In the genomic region with DNA sequence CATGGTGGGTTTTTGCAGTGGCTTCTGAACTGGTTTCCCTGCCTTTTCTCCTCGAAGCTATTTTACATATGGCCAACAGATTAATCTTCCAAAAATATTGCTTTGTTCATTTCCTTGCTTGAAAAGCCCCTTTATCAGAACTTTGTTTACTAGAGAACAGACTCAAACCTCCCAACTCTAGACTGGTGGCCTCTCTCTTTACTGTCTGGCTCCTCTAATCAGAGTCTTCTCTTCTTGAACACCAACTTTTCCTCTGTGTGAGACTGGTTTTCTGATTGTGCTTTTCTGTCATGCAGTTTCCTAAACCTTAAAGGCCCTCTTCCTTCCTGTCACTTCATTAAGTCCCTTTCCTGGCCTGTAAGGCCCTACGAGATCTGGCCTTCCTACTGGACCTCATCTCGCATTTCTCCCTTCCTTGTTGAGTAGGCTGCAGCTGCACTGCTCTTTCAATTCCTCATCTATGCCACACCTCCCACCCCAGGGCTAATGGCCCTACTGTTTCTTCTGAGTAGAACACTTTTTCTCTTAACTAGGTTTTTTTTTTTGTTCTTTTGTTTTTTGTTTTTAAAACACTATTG, we compare ENCODE assay signal across 1 cellular context.
TF ChIP-seq lines count a peak whose summit lies in the region.

No MANE protein-coding gene starts in this region.

TF ChIP-seq in GM12878, 131 proteins besides CTCF, POLR2A, EP300 and RAD21:
- TF ChIP-seq IKZF1 (conservative IDR thresholded peaks at IDR 0.05) (peak; percentile 59; the same call in 1 of the 2 replicates), MXI1 (IDR thresholded peaks at IDR 0.05; ENCODE audit: low read depth, low read length) (no peak), ZNF384 (IDR thresholded peaks at IDR 0.05; ENCODE audit: borderline replicate concordance, low read depth, low read length) (peak; percentile 44; the same call in 1 of the 2 replicates), ZNF592 (IDR thresholded peaks at IDR 0.05) (no peak), NBN (IDR thresholded peaks at IDR 0.05) (peak; percentile 69; the same call in 1 of the 2 replicates), RUNX3 (IDR thresholded peaks at IDR 0.05; ENCODE audit: low read length) (peak; percentile 26; the same call in 1 of the 2 replicates), RELB (IDR thresholded peaks at IDR 0.05; ENCODE audit: low read depth) (peak; percentile 47; the same call in 1 of the 2 replicates), HDGF (IDR thresholded peaks at IDR 0.05) (peak; percentile 83), IRF4 (IDR thresholded peaks at IDR 0.05; ENCODE audit: low read depth, low read length) (peak; percentile 72), ZNF622 (IDR thresholded peaks at IDR 0.05) (no peak), TCF12 (IDR thresholded peaks at IDR 0.05; ENCODE audit: low read depth, low read length) (peak; percentile 81), KDM1A (IDR thresholded peaks at IDR 0.05; ENCODE audit: borderline replicate concordance) (no peak), YY1 (IDR thresholded peaks at IDR 0.05; ENCODE audit: low read depth, low read length) (0 out of 2 replicates have a peak, but pooled peaks have one; percentile 42), EED (IDR thresholded peaks at IDR 0.05; ENCODE audit: low read depth) (peak; percentile 58; the same call in 1 of the 2 replicates), SUPT20H (IDR thresholded peaks at IDR 0.05; ENCODE audit: borderline replicate concordance, control insufficient read depth, low read depth, low read length) (no peak), TCF7 (IDR thresholded peaks at IDR 0.05; ENCODE audit: borderline replicate concordance) (no peak), SPI1 (IDR thresholded peaks at IDR 0.05; ENCODE audit: borderline replicate concordance, insufficient read depth, low read depth, low read length) (peak; percentile 89), MTA2 (IDR thresholded peaks at IDR 0.05; ENCODE audit: low read depth) (peak; percentile 41; the same call in 1 of the 2 replicates), BACH1 (IDR thresholded peaks at IDR 0.05; ENCODE audit: borderline replicate concordance) (no peak), IKZF2 (IDR thresholded peaks at IDR 0.05) (peak; percentile 63 to 70; a peak in 2 of 4 replicates), GATAD2B (conservative IDR thresholded peaks at IDR 0.05; ENCODE audit: low read depth) (0 out of 2 replicates have a peak, but pooled peaks have one; percentile 53), KAT2A (conservative IDR thresholded peaks at IDR 0.05; ENCODE audit: control insufficient read depth, low read depth, low read length) (no peak), RCOR1 (conservative IDR thresholded peaks at IDR 0.05; ENCODE audit: low read depth, low read length) (0 out of 2 replicates have a peak, but pooled peaks have one; percentile 33), CHD2 (IDR thresholded peaks at IDR 0.05; ENCODE audit: borderline replicate concordance, low read depth, low read length) (0 out of 2 replicates have a peak, but pooled peaks have one; percentile 14), SIX5 (IDR thresholded peaks at IDR 0.05; ENCODE audit: low read depth, low read length, severe bottlenecking) (no peak), LARP7 (IDR thresholded peaks at IDR 0.05) (no peak), HSF1 (IDR thresholded peaks at IDR 0.05; ENCODE audit: low read depth, low read length) (no peak), BCL11A (IDR thresholded peaks at IDR 0.05; ENCODE audit: low read depth, low read length) (0 out of 2 replicates have a peak, but pooled peaks have one; percentile 5), ZNF24 (IDR thresholded peaks at IDR 0.05) (peak; percentile 87), ETV6 (conservative IDR thresholded peaks at IDR 0.05 in 1 of 2, IDR thresholded peaks at IDR 0.05 in 1 of 2; ENCODE audit: borderline replicate concordance in 1 of 2, low read depth in 1 of 2) (peak in 1 of 2 experiments; percentile 52; a peak in 1 of 4 replicates), TAF1 (IDR thresholded peaks at IDR 0.05; ENCODE audit: borderline replicate concordance, low read depth, low read length) (peak; percentile 39; the same call in 1 of the 2 replicates), MEF2A (IDR thresholded peaks at IDR 0.05; ENCODE audit: insufficient read depth, low read depth, low read length) (no peak), POU2F2 (IDR thresholded peaks at IDR 0.05; ENCODE audit: borderline replicate concordance, low read depth, low read length) (0 out of 3 replicates have a peak, but pooled peaks have one; percentile 29), POLR2AphosphoS5 (IDR thresholded peaks at IDR 0.05; ENCODE audit: low read length) (peak; percentile 71), FOXK2 (IDR thresholded peaks at IDR 0.05) (no peak)
- TF ChIP-seq, protein P1, sequence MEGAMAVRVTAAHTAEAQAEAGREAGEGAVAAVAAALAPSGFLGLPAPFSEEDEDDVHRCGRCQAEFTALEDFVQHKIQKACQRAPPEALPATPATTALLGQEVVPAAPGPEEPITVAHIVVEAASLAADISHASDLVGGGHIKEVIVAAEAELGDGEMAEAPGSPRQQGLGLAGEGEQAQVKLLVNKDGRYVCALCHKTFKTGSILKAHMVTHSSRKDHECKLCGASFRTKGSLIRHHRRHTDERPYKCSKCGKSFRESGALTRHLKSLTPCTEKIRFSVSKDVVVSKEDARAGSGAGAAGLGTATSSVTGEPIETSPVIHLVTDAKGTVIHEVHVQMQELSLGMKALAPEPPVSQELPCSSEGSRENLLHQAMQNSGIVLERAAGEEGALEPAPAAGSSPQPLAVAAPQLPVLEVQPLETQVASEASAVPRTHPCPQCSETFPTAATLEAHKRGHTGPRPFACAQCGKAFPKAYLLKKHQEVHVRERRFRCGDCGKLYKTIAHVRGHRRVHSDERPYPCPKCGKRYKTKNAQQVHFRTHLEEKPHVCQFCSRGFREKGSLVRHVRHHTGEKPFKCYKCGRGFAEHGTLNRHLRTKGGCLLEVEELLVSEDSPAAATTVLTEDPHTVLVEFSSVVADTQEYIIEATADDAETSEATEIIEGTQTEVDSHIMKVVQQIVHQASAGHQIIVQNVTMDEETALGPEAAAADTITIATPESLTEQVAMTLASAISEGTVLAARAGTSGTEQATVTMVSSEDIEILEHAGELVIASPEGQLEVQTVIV (IDR thresholded peaks at IDR 0.05; ENCODE audit: borderline replicate concordance, partially characterized antibody): no peak
- TF ChIP-seq, protein P2, sequence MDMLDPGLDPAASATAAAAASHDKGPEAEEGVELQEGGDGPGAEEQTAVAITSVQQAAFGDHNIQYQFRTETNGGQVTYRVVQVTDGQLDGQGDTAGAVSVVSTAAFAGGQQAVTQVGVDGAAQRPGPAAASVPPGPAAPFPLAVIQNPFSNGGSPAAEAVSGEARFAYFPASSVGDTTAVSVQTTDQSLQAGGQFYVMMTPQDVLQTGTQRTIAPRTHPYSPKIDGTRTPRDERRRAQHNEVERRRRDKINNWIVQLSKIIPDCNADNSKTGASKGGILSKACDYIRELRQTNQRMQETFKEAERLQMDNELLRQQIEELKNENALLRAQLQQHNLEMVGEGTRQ (IDR thresholded peaks at IDR 0.05; ENCODE audit: borderline replicate concordance, low read depth, low read length): no peak
- TF ChIP-seq, protein P3, sequence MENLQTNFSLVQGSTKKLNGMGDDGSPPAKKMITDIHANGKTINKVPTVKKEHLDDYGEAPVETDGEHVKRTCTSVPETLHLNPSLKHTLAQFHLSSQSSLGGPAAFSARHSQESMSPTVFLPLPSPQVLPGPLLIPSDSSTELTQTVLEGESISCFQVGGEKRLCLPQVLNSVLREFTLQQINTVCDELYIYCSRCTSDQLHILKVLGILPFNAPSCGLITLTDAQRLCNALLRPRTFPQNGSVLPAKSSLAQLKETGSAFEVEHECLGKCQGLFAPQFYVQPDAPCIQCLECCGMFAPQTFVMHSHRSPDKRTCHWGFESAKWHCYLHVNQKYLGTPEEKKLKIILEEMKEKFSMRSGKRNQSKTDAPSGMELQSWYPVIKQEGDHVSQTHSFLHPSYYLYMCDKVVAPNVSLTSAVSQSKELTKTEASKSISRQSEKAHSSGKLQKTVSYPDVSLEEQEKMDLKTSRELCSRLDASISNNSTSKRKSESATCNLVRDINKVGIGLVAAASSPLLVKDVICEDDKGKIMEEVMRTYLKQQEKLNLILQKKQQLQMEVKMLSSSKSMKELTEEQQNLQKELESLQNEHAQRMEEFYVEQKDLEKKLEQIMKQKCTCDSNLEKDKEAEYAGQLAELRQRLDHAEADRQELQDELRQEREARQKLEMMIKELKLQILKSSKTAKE (IDR thresholded peaks at IDR 0.05; ENCODE audit: low read depth, poor library complexity, severe bottlenecking): no peak
